Comparison of ENCODE assay signal across 8 cellular contexts in genomic region chr3:42802876-42803799, GRCh38. TPM values are rescaled to one million over a fixed set of nuclear protein-coding genes. Genes with fewer than 3 reads are reported as not detected.
DNase-seq lines count a peak whose midpoint lies in the region; ATAC-seq lines count a peak whose summit lies in the region.

No MANE protein-coding gene starts in this region.

- no peak for ATAC-seq in natural killer cell treated with Interleukin-12 subunit alpha and Interleukin-12 subunit beta and Interleukin-15 and Interleukin-18, amount 100 ng/mL, for 72 hours
- ATAC-seq in GM18907 (IDR thresholded peaks at IDR 0.05; ENCODE audit: unreplicated experiment): no peak

- no peaks in the 10 kb centered on the region for H3K36me3 ChIP-seq in SK-N-MC (ENCODE audit: insufficient read depth, low read length)

- peak overlapping the region; percentile 80 for H3K9ac ChIP-seq in SK-N-MC (ENCODE audit: insufficient read length)

- no peaks in the 10 kb centered on the region for H3K9me3 Mint-ChIP-seq in natural killer cell treated with Interleukin-12 subunit alpha and Interleukin-12 subunit beta and Interleukin-15 and Interleukin-18, amount 100 ng/mL, for 72 hours

- peak overlapping the region; percentile 94 to 96 for H3K27ac Mint-ChIP-seq in natural killer cell treated with Interleukin-12 subunit alpha and Interleukin-12 subunit beta and Interleukin-15 and Interleukin-18, amount 100 ng/mL, for 72 hours

- peak overlapping the region; percentile 99 for H3K4me3 Mint-ChIP-seq in natural killer cell treated with Interleukin-12 subunit alpha and Interleukin-12 subunit beta and Interleukin-15 and Interleukin-18, amount 100 ng/mL, for 72 hours

- H3K27ac ChIP-seq in SK-N-MC: no peak overlapping the region
- H3K27ac ChIP-seq in epithelial cell of prostate: peak overlapping the region; percentile 86

- peaks cover 22 to 38% of the 10 kb centered on the region in 2 donors for H3K4me1 Mint-ChIP-seq in natural killer cell treated with Interleukin-12 subunit alpha and Interleukin-12 subunit beta and Interleukin-15 and Interleukin-18, amount 100 ng/mL, for 72 hours (ENCODE audit: low read depth in 2 of 2)

- peaks cover 5% of the 10 kb centered on the region for H3K36me3 Mint-ChIP-seq in natural killer cell treated with Interleukin-12 subunit alpha and Interleukin-12 subunit beta and Interleukin-15 and Interleukin-18, amount 100 ng/mL, for 72 hours

- H3K9me3 ChIP-seq in SK-N-MC (ENCODE audit: low read depth, low read length): no peaks in the 10 kb centered on the region

- H3K4me3 ChIP-seq in SK-N-MC: peak overlapping the region; percentile 88

- peak; percentile 7 for DNase-seq in stimulated activated CD4-positive, alpha-beta T cell treated with anti-CD3 and anti-CD28 coated beads, Interleukin-15, amount 100 ng/mL, for 24 hours
- no peak for DNase-seq in stimulated activated CD4-positive, alpha-beta T cell treated with anti-CD3 and anti-CD28 coated beads, Interleukin-2, amount 100 ng/mL, for 48 hours
- DNase-seq in SK-N-MC (ENCODE audit: low read depth, low spot score): no peak
- DNase-seq in epithelial cell of prostate (ENCODE audit: low read depth, low spot score): no peak
- DNase-seq in natural killer cell treated with Interleukin-12 subunit alpha and Interleukin-12 subunit beta and Interleukin-15 and Interleukin-18, amount 100 ng/mL, for 72 hours (ENCODE audit: low spot score): no peak
- DNase-seq in DMS153 treated with DMSO at 0.1 percent for 48 hours (lab: John Stamatoyannopoulos, UW; ENCODE audit: unreplicated experiment): no peak
- no peak for DNase-seq in DMS 273 (lab: John Stamatoyannopoulos, UW; ENCODE audit: unreplicated experiment)

- H3K27me3 Mint-ChIP-seq in natural killer cell treated with Interleukin-12 subunit alpha and Interleukin-12 subunit beta and Interleukin-15 and Interleukin-18, amount 100 ng/mL, for 72 hours: peaks cover 3 to 21% of the 10 kb centered on the region in 2 donors

RNA-seq across cellular contexts. Expression of gene HIGD1A, which starts 1.2 kb away (rescaled TPM):
- 10 to 100 TPM; 60.0 to 78.4 TPM for total RNA-seq in natural killer cell treated with Interleukin-12 subunit alpha and Interleukin-12 subunit beta and Interleukin-15 and Interleukin-18, amount 100 ng/mL, for 72 hours

RNA-seq across cellular contexts. Expression of gene ACKR2, which starts 6.1 kb away (rescaled TPM):
- total RNA-seq in natural killer cell treated with Interleukin-12 subunit alpha and Interleukin-12 subunit beta and Interleukin-15 and Interleukin-18, amount 100 ng/mL, for 72 hours: 10 to 100 TPM in 1 of 2 donors, 1 to 10 TPM in 1; 2.3 to 11.5 TPM

RNA-seq across cellular contexts. Expression of gene CCDC13, which starts 30.1 kb away (rescaled TPM):
- 1 to 10 TPM; 1.0 to 1.2 TPM for total RNA-seq in natural killer cell treated with Interleukin-12 subunit alpha and Interleukin-12 subunit beta and Interleukin-15 and Interleukin-18, amount 100 ng/mL, for 72 hours
